34 cellular contexts compared by ENCODE assay signal in the genomic region with DNA sequence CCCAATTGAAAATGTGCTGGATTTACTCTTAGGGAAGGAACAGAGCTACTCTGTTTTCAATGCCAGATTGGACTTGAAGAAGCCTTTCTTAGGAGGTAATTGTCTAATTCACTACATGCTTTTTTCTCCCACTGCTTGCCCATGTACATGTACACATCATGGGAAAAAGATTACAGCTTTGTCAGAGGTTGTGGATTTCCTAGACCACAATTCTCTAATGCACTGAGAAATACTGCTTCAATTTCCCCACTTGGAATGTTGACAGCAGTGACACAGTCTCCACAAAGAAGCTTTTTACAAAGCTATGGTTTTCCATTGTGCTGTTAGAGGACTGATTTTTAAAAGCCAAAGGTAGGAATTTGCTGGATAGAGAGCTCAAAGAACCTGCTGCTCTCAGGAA. TPM values are rescaled to one million over a fixed set of nuclear protein-coding genes. Genes with fewer than 3 reads are reported as not detected.
DNase-seq lines count a peak whose midpoint lies in the region; ATAC-seq and TF ChIP-seq lines count a peak whose summit lies in the region.
"Had no signal": no experiment of that assay in that cellular context is flagged by ENCODE, and none has a peak within 500 bp of the region (broad histone marks: within the 10 kb centered on the region; RNA-seq: fewer than 3 reads in every experiment).

No MANE protein-coding gene starts in this region.

- DNase-seq in Ammon's horn (ENCODE audit: low spot score) (peak; percentile 24), adipocyte (ENCODE audit: low read depth) (peak; percentile 6), fibroblast of peridontal ligament (ENCODE audit: extremely low read depth) (peak; percentile 79), sciatic nerve (ENCODE audit: low spot score) (no peak), osteocyte (ENCODE audit: extremely low spot score, unreplicated experiment) (no peak), epidermal melanocyte (ENCODE audit: insufficient read length, low spot score) (no peak), WTC11 (ENCODE audit: low spot score) (no peak)
- DNase-seq: activated CD4-positive, alpha-beta T cell treated with anti-CD3 and anti-CD28 coated beads, Interleukin-2, amount 50 U/mL, for 48 hours; activated CD4-positive, CD25-positive, alpha-beta regulatory T cell treated with anti-CD3 and anti-CD28 coated beads, Interleukin-2, amount 50 U/mL, for 72 hours; activated T-cell treated with anti-CD3 and anti-CD28 coated beads, Interleukin-2, amount 50 U/mL, for 72 hours; CD4-positive, alpha-beta memory T cell; effector CD4-positive, alpha-beta T cell; H7; heart right ventricle; naive thymus-derived CD8-positive, alpha-beta T cell; NCI-H1930; NCI-H226; NCI-H526 treated with DMSO at 0.1 percent for 48 hours; nucleus accumbens; PC-9; psoas muscle; Right ventricle myocardium superior; stimulated activated CD4-positive, alpha-beta T cell treated with anti-CD3 and anti-CD28 coated beads, Interleukin-15, amount 100 ng/mL, for 24 hours; T-helper 2 cell; upper lobe of right lung had no signal

- H3K9me3 Mint-ChIP-seq in osteocyte (ENCODE audit: unreplicated experiment): no peaks in the 10 kb centered on the region
- H3K9me3 Mint-ChIP-seq in WTC11: no peaks in the 10 kb centered on the region
- H3K9me3 Mint-ChIP-seq: activated T-cell treated with anti-CD3 and anti-CD28 coated beads, Interleukin-2, amount 50 U/mL, for 72 hours; CD4-positive, alpha-beta memory T cell; naive thymus-derived CD8-positive, alpha-beta T cell; stimulated activated effector memory CD8-positive, alpha-beta T cell treated with anti-CD3 and anti-CD28 coated beads, Interleukin-12 subunit alpha, Interleukin-12 subunit beta, amount 100 ng/mL, for 72 hours had no signal

- no peak overlapping the region for H3K27ac Mint-ChIP-seq in osteocyte (ENCODE audit: unreplicated experiment)
- H3K27ac Mint-ChIP-seq in WTC11: no peak overlapping the region
- H3K27ac Mint-ChIP-seq: activated T-cell treated with anti-CD3 and anti-CD28 coated beads, Interleukin-2, amount 50 U/mL, for 72 hours; B cell; CD4-positive, alpha-beta memory T cell; naive thymus-derived CD8-positive, alpha-beta T cell; stimulated activated effector memory CD8-positive, alpha-beta T cell treated with anti-CD3 and anti-CD28 coated beads, Interleukin-12 subunit alpha, Interleukin-12 subunit beta, amount 100 ng/mL, for 72 hours had no signal

- H3K4me1 ChIP-seq in adipocyte (ENCODE audit: control insufficient read depth, insufficient read depth, low read length): no peaks in the 10 kb centered on the region
- H3K4me1 ChIP-seq: heart right ventricle, psoas muscle, suprapubic skin, upper lobe of right lung had no signal

- H3K27me3 Mint-ChIP-seq in osteocyte (ENCODE audit: unreplicated experiment): no peaks in the 10 kb centered on the region
- no peaks in the 10 kb centered on the region for H3K27me3 Mint-ChIP-seq in WTC11 (ENCODE audit: low read depth)
- H3K27me3 Mint-ChIP-seq: B cell; CD4-positive, alpha-beta memory T cell; naive thymus-derived CD8-positive, alpha-beta T cell had no signal

- H3K4me3 ChIP-seq in adipocyte (ENCODE audit: low read length): no peak overlapping the region
- H3K4me3 ChIP-seq: A549, heart right ventricle, PC-9, psoas muscle, suprapubic skin, upper lobe of right lung had no signal

- ATAC-seq in sciatic nerve (peak; percentile 76), WTC11 (no peak), GM18517 (IDR thresholded peaks at IDR 0.05; ENCODE audit: unreplicated experiment) (no peak)
- ATAC-seq: A549; activated T-cell treated with anti-CD3 and anti-CD28 coated beads, Interleukin-2, amount 50 U/mL, for 72 hours; heart right ventricle; naive thymus-derived CD8-positive, alpha-beta T cell; psoas muscle; stimulated activated effector memory CD8-positive, alpha-beta T cell treated with anti-CD3 and anti-CD28 coated beads, Interleukin-12 subunit alpha, Interleukin-12 subunit beta, amount 100 ng/mL, for 72 hours; upper lobe of right lung had no signal

- CTCF ChIA-PET in WTC11 (lab: Charles Lee): interaction anchor here (0.7 kb wide), 1 partner anchor 48 kb away, joined by 3 read pairs; no protein-coding TSS in a partner anchor

- H3K4me3 Mint-ChIP-seq in osteocyte (ENCODE audit: unreplicated experiment): no peak overlapping the region
- no peak overlapping the region for H3K4me3 Mint-ChIP-seq in WTC11
- H3K4me3 Mint-ChIP-seq: activated T-cell treated with anti-CD3 and anti-CD28 coated beads, Interleukin-2, amount 50 U/mL, for 72 hours; B cell; CD4-positive, alpha-beta memory T cell; naive thymus-derived CD8-positive, alpha-beta T cell; stimulated activated effector memory CD8-positive, alpha-beta T cell treated with anti-CD3 and anti-CD28 coated beads, Interleukin-12 subunit alpha, Interleukin-12 subunit beta, amount 100 ng/mL, for 72 hours had no signal

- no peak overlapping the region for H3K9ac ChIP-seq in adipocyte (ENCODE audit: low read length)
- H3K9ac ChIP-seq: KMS-11 had no signal

- no peak for TF ChIP-seq CTCF in osteocyte (IDR thresholded peaks at IDR 0.05)
- TF ChIP-seq CTCF in WTC11 (IDR thresholded peaks at IDR 0.05): no peak

- intact Hi-C loops in sciatic nerve (cut with DNase I): no loop called here

- peaks cover 71% of the 10 kb centered on the region for H3K36me3 ChIP-seq in adipocyte (ENCODE audit: control insufficient read depth, insufficient read depth, low read length, severe bottlenecking)

- H3K36me3 Mint-ChIP-seq in osteocyte (ENCODE audit: unreplicated experiment) (peaks cover 44% of the 10 kb centered on the region), WTC11 (peaks cover 40% of the 10 kb centered on the region)

- POLR2A ChIA-PET in WTC11 (lab: Charles Lee): interaction anchor here (0.9 kb wide), 1 partner anchor 21 kb away, joined by 3 read pairs; no protein-coding TSS in a partner anchor

- H3K9me3 ChIP-seq in adipocyte (ENCODE audit: control insufficient read depth, low read length): no peaks in the 10 kb centered on the region
- H3K9me3 ChIP-seq: A549, heart right ventricle, psoas muscle, suprapubic skin, upper lobe of right lung had no signal

- no peaks in the 10 kb centered on the region for H3K27me3 ChIP-seq in adipocyte (replicated peaks; ENCODE audit: control insufficient read depth, insufficient read depth, low read length)
- H3K27me3 ChIP-seq: heart right ventricle, suprapubic skin, upper lobe of right lung had no signal

- H3K4me1 Mint-ChIP-seq in osteocyte (ENCODE audit: unreplicated experiment) (peaks cover 4% of the 10 kb centered on the region), WTC11 (no peaks in the 10 kb centered on the region; the same call in 1 of the 2 replicates)
- H3K4me1 Mint-ChIP-seq: B cell; naive thymus-derived CD8-positive, alpha-beta T cell; stimulated activated effector memory CD8-positive, alpha-beta T cell treated with anti-CD3 and anti-CD28 coated beads, Interleukin-12 subunit alpha, Interleukin-12 subunit beta, amount 100 ng/mL, for 72 hours had no signal

TF ChIP-seq in WTC11, 78 proteins besides CTCF, POLR2A, EP300 and RAD21 (continues in another document):
- TF ChIP-seq, protein P1, sequence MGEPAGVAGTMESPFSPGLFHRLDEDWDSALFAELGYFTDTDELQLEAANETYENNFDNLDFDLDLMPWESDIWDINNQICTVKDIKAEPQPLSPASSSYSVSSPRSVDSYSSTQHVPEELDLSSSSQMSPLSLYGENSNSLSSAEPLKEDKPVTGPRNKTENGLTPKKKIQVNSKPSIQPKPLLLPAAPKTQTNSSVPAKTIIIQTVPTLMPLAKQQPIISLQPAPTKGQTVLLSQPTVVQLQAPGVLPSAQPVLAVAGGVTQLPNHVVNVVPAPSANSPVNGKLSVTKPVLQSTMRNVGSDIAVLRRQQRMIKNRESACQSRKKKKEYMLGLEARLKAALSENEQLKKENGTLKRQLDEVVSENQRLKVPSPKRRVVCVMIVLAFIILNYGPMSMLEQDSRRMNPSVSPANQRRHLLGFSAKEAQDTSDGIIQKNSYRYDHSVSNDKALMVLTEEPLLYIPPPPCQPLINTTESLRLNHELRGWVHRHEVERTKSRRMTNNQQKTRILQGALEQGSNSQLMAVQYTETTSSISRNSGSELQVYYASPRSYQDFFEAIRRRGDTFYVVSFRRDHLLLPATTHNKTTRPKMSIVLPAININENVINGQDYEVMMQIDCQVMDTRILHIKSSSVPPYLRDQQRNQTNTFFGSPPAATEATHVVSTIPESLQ (CRISPR knock-in tag; IDR thresholded peaks at IDR 0.05): no peak
- TF ChIP-seq, protein P2, sequence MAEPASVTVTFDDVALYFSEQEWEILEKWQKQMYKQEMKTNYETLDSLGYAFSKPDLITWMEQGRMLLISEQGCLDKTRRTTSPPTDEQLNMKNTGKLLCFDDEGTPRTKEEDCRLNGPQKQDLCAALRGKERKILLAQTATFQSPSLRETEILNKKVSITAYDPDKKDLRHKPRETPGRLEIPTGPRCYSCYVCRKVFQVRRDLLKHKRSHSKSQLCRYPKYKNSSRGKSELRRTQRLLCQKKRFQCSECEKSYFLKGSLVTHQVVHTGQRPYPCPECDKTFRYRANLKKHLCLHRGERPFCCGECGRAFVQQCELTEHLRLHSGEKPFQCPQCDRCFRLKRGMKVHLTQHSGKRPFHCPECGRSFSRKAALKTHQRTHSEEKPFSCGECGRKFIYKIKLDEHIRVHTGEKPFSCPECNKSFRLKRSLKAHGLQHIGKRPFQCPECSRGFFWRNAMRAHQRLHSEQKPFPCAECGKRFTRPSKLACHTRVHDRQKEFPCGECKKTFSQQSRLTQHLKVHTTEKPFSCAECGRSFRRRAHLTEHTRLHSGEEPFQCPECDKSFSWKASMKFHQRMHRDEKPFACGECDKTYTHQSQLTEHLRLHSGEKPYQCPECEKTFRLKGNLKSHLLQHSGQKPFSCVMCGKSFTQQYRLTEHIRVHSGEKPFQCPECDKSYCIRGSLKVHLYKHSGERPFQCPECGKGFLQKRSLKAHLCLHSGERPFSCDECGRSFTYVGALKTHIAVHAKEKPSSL (CRISPR knock-in tag; conservative IDR thresholded peaks at IDR 0.05): no peak
- TF ChIP-seq ZNF263 (CRISPR knock-in tag; IDR thresholded peaks at IDR 0.05; ENCODE audit: low read depth) (no peak), FOXP1 (CRISPR knock-in tag; IDR thresholded peaks at IDR 0.05; ENCODE audit: borderline replicate concordance) (no peak), SMAD4 (CRISPR knock-in tag; IDR thresholded peaks at IDR 0.05) (no peak), NFATC4 (CRISPR knock-in tag; IDR thresholded peaks at IDR 0.05) (no peak)

RNA-seq across cellular contexts. Expression of a gene that starts 19.5 kb away (rescaled TPM):
- total RNA-seq in sciatic nerve (not detected), osteocyte (not detected in 2 replicates), WTC11 (2021) (0.87 to 1.4 TPM (median 0.89 TPM) in 3 replicates)
- total RNA-seq: activated T-cell treated with anti-CD3 and anti-CD28 coated beads, Interleukin-2, amount 50 U/mL, for 72 hours; B cell; CD4-positive, alpha-beta memory T cell; fibroblast of villous mesenchyme; heart right ventricle; kidney epithelial cell; lower leg skin; naive thymus-derived CD8-positive, alpha-beta T cell; PC-9; psoas muscle; Right ventricle myocardium superior; suprapubic skin had no signal

RNA-seq across cellular contexts. Expression of a gene that starts 26.4 kb away (rescaled TPM):
- total RNA-seq in sciatic nerve (not detected), osteocyte (0.21 TPM in 1 of 2 replicates, not detected in the other), WTC11 (2021) (2.1 to 3.0 TPM (median 2.6 TPM) in 3 replicates)
- total RNA-seq: activated T-cell treated with anti-CD3 and anti-CD28 coated beads, Interleukin-2, amount 50 U/mL, for 72 hours; naive thymus-derived CD8-positive, alpha-beta T cell; PC-9; Right ventricle myocardium superior had no signal

Comparison
In these comparisons a context has a peak if more than half of its experiments do, and no peak if none do; other contexts are left out.
1. DNase-seq: peak in Ammon's horn (single experiment), adipocyte (single experiment) and fibroblast of peridontal ligament (single experiment); none in sciatic nerve (single experiment), osteocyte (single experiment), epidermal melanocyte (single experiment) and WTC11 (single experiment).